ENCODE assay signal across 10 cellular contexts in the genomic region with DNA sequence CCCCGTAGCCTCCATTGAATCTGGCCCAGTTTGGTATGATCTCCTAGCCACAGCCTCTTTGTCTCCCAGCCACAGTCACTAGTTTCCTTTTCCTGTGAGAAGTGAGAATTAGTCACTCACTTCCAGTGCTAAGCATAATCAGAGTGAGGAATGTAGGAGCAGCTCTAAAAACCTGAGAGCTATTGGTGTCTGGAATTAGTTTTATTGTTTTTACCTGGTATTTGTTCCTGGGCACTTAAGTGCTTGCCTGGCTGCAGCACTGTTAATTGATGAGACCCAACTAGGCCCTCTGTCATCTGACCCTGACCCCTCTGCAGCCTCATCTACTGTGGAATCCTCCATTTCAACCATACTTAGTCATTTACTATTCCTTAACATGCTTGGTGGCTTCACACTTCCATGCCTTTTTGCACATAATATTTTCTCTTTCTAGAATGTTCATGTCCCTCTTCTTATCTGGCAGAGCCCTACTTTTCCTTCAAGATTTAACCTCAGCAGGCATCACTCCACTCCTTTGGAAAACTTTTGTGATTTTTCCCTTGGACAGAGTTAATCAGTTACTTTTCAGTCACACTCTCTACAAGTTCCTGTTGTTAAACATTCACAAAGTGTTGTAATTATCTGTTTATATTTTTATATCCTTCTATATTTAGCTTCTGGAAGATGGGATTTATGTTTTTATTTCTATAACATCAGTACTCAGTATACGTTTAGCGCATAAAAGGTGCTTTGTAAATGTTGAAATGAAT. TPM values are rescaled to one million over a fixed set of nuclear protein-coding genes. Genes with fewer than 3 reads are reported as not detected.
DNase-seq lines count a peak whose midpoint lies in the region; ATAC-seq and TF ChIP-seq lines count a peak whose summit lies in the region.
"Had no signal": no experiment of that assay in that cellular context is flagged by ENCODE, and none has a peak within 500 bp of the region (broad histone marks: within the 10 kb centered on the region; RNA-seq: fewer than 3 reads in every experiment).

No MANE protein-coding gene starts in this region.

- H3K4me3 ChIP-seq in SJSA1 = no peak overlapping the region
- H3K4me3 ChIP-seq in foreskin fibroblast (ENCODE audit: low read depth in 1 of 2, low read length in 2 of 2) = no peak overlapping the region
- H3K4me3 ChIP-seq in effector memory CD4-positive, alpha-beta T cell (ENCODE audit: insufficient read depth, low read depth, low read length, poor library complexity, severe bottlenecking) = no peak overlapping the region

- no peak for TF ChIP-seq CTCF in foreskin fibroblast (IDR thresholded peaks at IDR 0.05; ENCODE audit: low read depth, low read length)

- no peaks in the 10 kb centered on the region for H3K9me3 ChIP-seq in SJSA1 (replicated peaks)
- H3K9me3 ChIP-seq in effector memory CD4-positive, alpha-beta T cell (ENCODE audit: control insufficient read depth, low read length) = no peaks in the 10 kb centered on the region

- no peaks in the 10 kb centered on the region for H3K27me3 ChIP-seq in SJSA1 (replicated peaks)
- no peaks in the 10 kb centered on the region for H3K27me3 ChIP-seq in effector memory CD4-positive, alpha-beta T cell (replicated peaks; ENCODE audit: control insufficient read depth, insufficient read depth, low read length, poor library complexity, severe bottlenecking)

- H3K36me3 ChIP-seq in SJSA1 = no peaks in the 10 kb centered on the region
- no peaks in the 10 kb centered on the region for H3K36me3 ChIP-seq in effector memory CD4-positive, alpha-beta T cell (ENCODE audit: control insufficient read depth, insufficient read depth, low read length)

- H3K4me1 ChIP-seq in SJSA1 (replicated peaks) = peaks cover 21% of the 10 kb centered on the region
- peaks cover 17% of the 10 kb centered on the region for H3K4me1 ChIP-seq in effector memory CD4-positive, alpha-beta T cell (ENCODE audit: control insufficient read depth, insufficient read depth, low read length, poor library complexity, severe bottlenecking)

- peak overlapping the region; percentile 10; the same call in 1 of the 2 replicates for H3K27ac ChIP-seq in SJSA1
- no peak overlapping the region for H3K27ac ChIP-seq in effector memory CD4-positive, alpha-beta T cell (ENCODE audit: insufficient read depth, low read length, poor library complexity, severe bottlenecking)

- ATAC-seq in activated CD4-positive, CD25-positive, alpha-beta regulatory T cell treated with anti-CD3 and anti-CD28 coated beads, Interleukin-2, amount 50 U/mL, for 24 hours = peak; percentile 51 to 52
- ATAC-seq in stimulated activated naive CD8-positive, alpha-beta T cell treated with anti-CD3 and anti-CD28 coated beads, Interleukin-15, Interleukin-2, amounts not matched to agents 100 U/mL and 50 U/mL, for 24 hours = peak; percentile 77
- no peak for ATAC-seq in HG03159 (IDR thresholded peaks at IDR 0.05; ENCODE audit: unreplicated experiment)

- no peak for DNase-seq in activated CD4-positive, CD25-positive, alpha-beta regulatory T cell (lab: John Stamatoyannopoulos, UW)
- DNase-seq in SJSA1 (ENCODE audit: low read depth in 1 of 2, low spot score in 2 of 2) = peak in 1 of 2 experiments; percentile 52
- DNase-seq in foreskin fibroblast = peak; percentile 7 to 34
- no peak for DNase-seq in stimulated activated naive CD8-positive, alpha-beta T cell treated with anti-CD3 and anti-CD28 coated beads, Interleukin-15, Interleukin-2, amounts not matched to agents 100 U/mL and 50 U/mL, for 24 hours
- DNase-seq in medulla oblongata (ENCODE audit: extremely low spot score) = no peak
- DNase-seq in effector memory CD4-positive, alpha-beta T cell = no peak
- DNase-seq: anterior cingulate cortex, right cardiac atrium had no signal

RNA-seq across cellular contexts. Expression of gene PDE8A, which starts 48.8 kb away (rescaled TPM):
- 27.4 and 36.6 TPM in 2 replicates for total RNA-seq in SJSA1 (2014; rRNA removed; shearing (Covaris generic))

Comparison
In these comparisons a context has a peak if more than half of its experiments do, and no peak if none do; other contexts are left out.
1. DNase-seq: peak in foreskin fibroblast (2 of 2); none in activated CD4-positive, CD25-positive, alpha-beta regulatory T cell (0 of 4), stimulated activated naive CD8-positive, alpha-beta T cell treated with anti-CD3 and anti-CD28 coated beads, Interleukin-15, Interleukin-2, amounts not matched to agents 100 U/mL and 50 U/mL, for 24 hours (single experiment), medulla oblongata (single experiment) and effector memory CD4-positive, alpha-beta T cell (0 of 3).